Comparison of ENCODE assay signal across 15 cellular contexts in genomic region chr12:111308473-111308872, GRCh38.
DNase-seq lines count a peak whose midpoint lies in the region; ATAC-seq and TF ChIP-seq lines count a peak whose summit lies in the region.
"Had no signal": no experiment of that assay in that cellular context is flagged by ENCODE, and none has a peak within 500 bp of the region (broad histone marks: within the 10 kb centered on the region; RNA-seq: fewer than 3 reads in every experiment).

No MANE protein-coding gene starts in this region.

- H3K36me3 ChIP-seq in BLaER1 (no peaks in the 10 kb centered on the region), HEK293 (ENCODE audit: control insufficient read depth in 2 of 2, insufficient read depth in 1 of 2, low read length in 2 of 2) (no peaks in the 10 kb centered on the region), neuronal stem cell (replicated peaks in 1 of 2; ENCODE audit: control insufficient read depth in 2 of 2, insufficient read depth in 2 of 2, low read length in 2 of 2) (peaks cover 0 to 2% of the 10 kb centered on the region in 2 donors)

- POLR2A ChIA-PET in HEK293 (lab: Yijun Ruan, JAX): no interaction called here

- H3K4me3 ChIP-seq in BLaER1 (no peak overlapping the region), HEK293 (ENCODE audit: low read depth, low read length) (no peak overlapping the region), neuronal stem cell (ENCODE audit: low read length in 2 of 2) (no peak overlapping the region)
- H3K4me3 ChIP-seq: A549 had no signal

- no peak overlapping the region for H2AFZ ChIP-seq in neuronal stem cell (ENCODE audit: low read length)

- CTCF ChIA-PET in HEK293 (lab: Yijun Ruan, JAX): interaction anchor here (0.6 to 0.9 kb wide), 2 partner anchors 10 to 50 kb away, joined by 4 read pairs; no protein-coding TSS in a partner anchor

- TF ChIP-seq CTCF in HEK293 (tag by site-specific recombination; IDR thresholded peaks at IDR 0.05): no peak

- no peak overlapping the region for H2BK5ac ChIP-seq in neuronal stem cell (ENCODE audit: low read length)

- DNase-seq in neuronal stem cell (ENCODE audit: low spot score): no peak
- DNase-seq in NCI-H526 (lab: John Stamatoyannopoulos, UW): no peak
- DNase-seq: AML-193; Caco-2; Calu3; CD4-positive, alpha-beta T cell; CD8-positive, alpha-beta T cell; DMS79 treated with DMSO at 0.1 percent for 48 hours; GF-D8 had no signal

- no peak overlapping the region for H3K14ac ChIP-seq in neuronal stem cell (ENCODE audit: low read length)

- H3K4ac ChIP-seq in neuronal stem cell (ENCODE audit: low read length): no peak overlapping the region

- no peak for ATAC-seq in HG02981 (IDR thresholded peaks at IDR 0.05; ENCODE audit: unreplicated experiment)
- ATAC-seq: A549; CD8-positive, alpha-beta T cell had no signal

- H2AK5ac ChIP-seq in neuronal stem cell (ENCODE audit: low read depth, low read length): peak overlapping the region; percentile 40

- no peaks in the 10 kb centered on the region for H4K20me1 ChIP-seq in BLaER1

- H3K79me1 ChIP-seq in neuronal stem cell (ENCODE audit: low read depth, low read length): no peaks in the 10 kb centered on the region

- no peak overlapping the region for H4K8ac ChIP-seq in neuronal stem cell (ENCODE audit: low read depth, low read length)

- no peak overlapping the region for H2BK15ac ChIP-seq in neuronal stem cell (ENCODE audit: low read length)

- no peak overlapping the region for H3K23ac ChIP-seq in neuronal stem cell (ENCODE audit: low read depth, low read length, poor library complexity)

- H3K9ac ChIP-seq in BLaER1 (no peak overlapping the region), neuronal stem cell (ENCODE audit: low read depth, low read length, poor library complexity) (peak overlapping the region; percentile 13)

- no peak overlapping the region for H2BK120ac ChIP-seq in neuronal stem cell (ENCODE audit: low read depth, low read length)

- no peak overlapping the region for H2BK12ac ChIP-seq in neuronal stem cell (ENCODE audit: low read length)

- no peak overlapping the region for H4K91ac ChIP-seq in neuronal stem cell (ENCODE audit: low read depth, low read length, poor library complexity)

- H3K4me1 ChIP-seq in BLaER1 (peaks cover 35% of the 10 kb centered on the region), HEK293 (ENCODE audit: control insufficient read depth, insufficient read depth, low read length) (no peaks in the 10 kb centered on the region), neuronal stem cell (ENCODE audit: control insufficient read depth in 2 of 2, insufficient read depth in 1 of 2, low read depth in 1 of 2, low read length in 2 of 2) (no peaks in the 10 kb centered on the region)
- H3K4me1 ChIP-seq: A549, Caco-2 had no signal

- H3K4me2 ChIP-seq in BLaER1: peak overlapping the region; percentile 82; the same call in 1 of the 2 replicates
- no peak overlapping the region for H3K4me2 ChIP-seq in neuronal stem cell (ENCODE audit: insufficient read depth, low read length, poor library complexity, severe bottlenecking)
- H3K4me2 ChIP-seq: A549 had no signal

- no peaks in the 10 kb centered on the region for H3K27me3 ChIP-seq in BLaER1
- no peaks in the 10 kb centered on the region for H3K27me3 ChIP-seq in neuronal stem cell (ENCODE audit: control insufficient read depth in 3 of 3, insufficient read depth in 3 of 3, low read depth in 1 of 3, low read length in 3 of 3)

- no CpG with 5 or more reads among the region's 7 CpGs for WGBS in neuronal stem cell (ENCODE audit: extremely low coverage in 2 of 2, insufficient read length in 2 of 2, insufficient replicate concordance in 1 of 2), 2 donors

- no peak overlapping the region for H3K18ac ChIP-seq in neuronal stem cell (ENCODE audit: low read length)

- peaks cover 40% of the 10 kb centered on the region for H3K9me3 ChIP-seq in BLaER1
- H3K9me3 ChIP-seq in HEK293 (ENCODE audit: control insufficient read depth, insufficient read depth, low read depth, low read length): no peaks in the 10 kb centered on the region
- H3K9me3 ChIP-seq in neuronal stem cell (replicated peaks in 1 of 2; ENCODE audit: control insufficient read depth in 2 of 2, insufficient read depth in 1 of 2, low read depth in 1 of 2, low read length in 2 of 2): peaks cover 16 to 18% of the 10 kb centered on the region in 2 donors

- no peak overlapping the region for H3K27ac ChIP-seq in BLaER1
- H3K27ac ChIP-seq in HEK293 (ENCODE audit: extremely low read depth, low read depth, low read length): no peak overlapping the region
- no peak overlapping the region for H3K27ac ChIP-seq in neuronal stem cell (replicated peaks; ENCODE audit: low read length)
- H3K27ac ChIP-seq: 22Rv1, A549, C4-2B had no signal

TF ChIP-seq in HEK293, 187 proteins besides CTCF, POLR2A, EP300 and RAD21:
- TF ChIP-seq ZNF292 (tag by site-specific recombination; IDR thresholded peaks at IDR 0.05; ENCODE audit: borderline replicate concordance, low read depth) (no peak), ZIC2 (tag by site-specific recombination; IDR thresholded peaks at IDR 0.05) (peak; percentile 18; the same call in 1 of the 2 replicates)
TF ChIP-seq in HEK293: peak in this region for 1.
